ENCODE assay signal across 9 cellular contexts in genomic region chr3:2130726-2131125, GRCh38. TPM values are rescaled to one million over a fixed set of nuclear protein-coding genes. Genes with fewer than 3 reads are reported as not detected.
"Had no signal": no experiment of that assay in that cellular context is flagged by ENCODE, and none has a peak within 500 bp of the region (broad histone marks: within the 10 kb centered on the region; RNA-seq: fewer than 3 reads in every experiment).

No MANE protein-coding gene starts in this region.

- H3K4me3 ChIP-seq: GM23248, GM23338, HAP-1 had no signal

- H3K27ac Mint-ChIP-seq: GM23338, H9, HFFc6 had no signal

- H3K9me3 ChIP-seq: HAP-1 had no signal

- DNase-seq: GM23248, GOT3, H7, H9, HCEC 1CT, HFFc6 had no signal

- H3K9me3 Mint-ChIP-seq: H9 had no signal

- ATAC-seq: GM23338, HCT116 had no signal

- H3K36me3 ChIP-seq: HAP-1 had no signal

- H3K4me1 Mint-ChIP-seq: GM23338 had no signal

- H3K4me1 ChIP-seq: HAP-1 had no signal

- H3K4me3 Mint-ChIP-seq: GM23338, H9, HFFc6 had no signal

RNA-seq across cellular contexts. Expression of gene CNTN4, which starts 32.1 kb away (rescaled TPM):
- total RNA-seq: GM23248, HFFc6 had no signal
